ENCODE assay signal across 8 cellular contexts in genomic region chr1:32651461-32652073, GRCh38. TPM values are rescaled to one million over a fixed set of nuclear protein-coding genes. Genes with fewer than 3 reads are reported as not detected.
DNase-seq lines count a peak whose midpoint lies in the region; ATAC-seq, FAIRE-seq and TF ChIP-seq lines count a peak whose summit lies in the region.

No MANE protein-coding gene starts in this region.

- H3K4me1 Mint-ChIP-seq in stimulated activated naive CD8-positive, alpha-beta T cell treated with anti-CD3 and anti-CD28 coated beads, Interleukin-15, Interleukin-2, amounts not matched to agents 100 ng/mL and 50 ng/mL, for 24 hours (ENCODE audit: low read depth) = peaks cover 71% of the 10 kb centered on the region

- H3K36me3 Mint-ChIP-seq in stimulated activated naive CD8-positive, alpha-beta T cell treated with anti-CD3 and anti-CD28 coated beads, Interleukin-15, Interleukin-2, amounts not matched to agents 100 ng/mL and 50 ng/mL, for 24 hours (ENCODE audit: low read depth) = peaks cover 54% of the 10 kb centered on the region

- TF ChIP-seq POLR2A in lower leg skin (IDR thresholded peaks at IDR 0.05) = no peak

- H3K4me3 ChIP-seq in HUES64 (ENCODE audit: low read length) (peak overlapping the region; percentile 85), bronchial epithelial cell (ENCODE audit: low read depth, low read length) (peak overlapping the region; percentile 62), lower leg skin (ENCODE audit: low read depth, poor library complexity, severe bottlenecking) (peak overlapping the region; percentile 74), urinary bladder (ENCODE audit: low read depth, low read length) (peak overlapping the region; percentile 71)

- 2% methylated on average over 43 of the region's 43 CpGs for WGBS in HUES64
- WGBS in lower leg skin, 2 donors = 0% methylated on average over 37 to 43 of the region's 43 CpGs
- under 1% methylated on average over 43 of the region's 43 CpGs for WGBS in urinary bladder

- intact Hi-C loops in lower leg skin (cut with DNase I; ENCODE audit: low total_unique reads) = no loop called here

- H3K4me1 ChIP-seq in HUES64 (ENCODE audit: insufficient read depth, low read length) (peaks cover 15% of the 10 kb centered on the region), urinary bladder (ENCODE audit: insufficient read depth) (no peaks in the 10 kb centered on the region)

- H3K36me3 ChIP-seq in HUES64 (ENCODE audit: insufficient read depth, low read length) (peaks cover 51% of the 10 kb centered on the region), bronchial epithelial cell (ENCODE audit: control insufficient read depth, insufficient read depth, low read length) (peaks cover 5% of the 10 kb centered on the region), urinary bladder (ENCODE audit: insufficient read depth) (peaks cover 3% of the 10 kb centered on the region)

- H3K27me3 ChIP-seq in HUES64 (ENCODE audit: insufficient read depth, low read length) (no peaks in the 10 kb centered on the region), bronchial epithelial cell (ENCODE audit: control insufficient read depth, insufficient read depth, low read length) (no peaks in the 10 kb centered on the region)

- no peak for TF ChIP-seq CTCF in bronchial epithelial cell (IDR thresholded peaks at IDR 0.05; ENCODE audit: insufficient read depth, low read length, severe bottlenecking)
- TF ChIP-seq CTCF in lower leg skin (IDR thresholded peaks at IDR 0.05) = no peak

- H3K9me3 ChIP-seq in HUES64 (ENCODE audit: insufficient read depth, low read depth, low read length) = no peaks in the 10 kb centered on the region

- H3K4me3 Mint-ChIP-seq in stimulated activated naive CD8-positive, alpha-beta T cell treated with anti-CD3 and anti-CD28 coated beads, Interleukin-15, Interleukin-2, amounts not matched to agents 100 ng/mL and 50 ng/mL, for 24 hours = peak overlapping the region; percentile 99

- H3K27me3 Mint-ChIP-seq in stimulated activated naive CD8-positive, alpha-beta T cell treated with anti-CD3 and anti-CD28 coated beads, Interleukin-15, Interleukin-2, amounts not matched to agents 100 ng/mL and 50 ng/mL, for 24 hours = no peaks in the 10 kb centered on the region

- no peak for FAIRE-seq in bronchial epithelial cell (lab: Jason Lieb, UNC)

- H3K27ac ChIP-seq in HUES64 (ENCODE audit: low read depth, low read length) (peak overlapping the region; percentile 99), urinary bladder (ENCODE audit: low read depth) (peak overlapping the region; percentile 76)

- H3K9me3 Mint-ChIP-seq in stimulated activated naive CD8-positive, alpha-beta T cell treated with anti-CD3 and anti-CD28 coated beads, Interleukin-15, Interleukin-2, amounts not matched to agents 100 ng/mL and 50 ng/mL, for 24 hours = no peaks in the 10 kb centered on the region

- ATAC-seq in stimulated activated naive CD8-positive, alpha-beta T cell treated with anti-CD3 and anti-CD28 coated beads, Interleukin-15, Interleukin-2, amounts not matched to agents 100 U/mL and 50 U/mL, for 24 hours = no peak

- no peak for DNase-seq in stimulated activated naive CD8-positive, alpha-beta T cell treated with anti-CD3 and anti-CD28 coated beads, Interleukin-15, Interleukin-2, amounts not matched to agents 100 U/mL and 50 U/mL, for 24 hours
- no peak for DNase-seq in bronchial epithelial cell (ENCODE audit: low read depth)
- DNase-seq in lower leg skin (ENCODE audit: low spot score in 2 of 2) = peak in 1 of 2 donors; percentile 23
- no peak for DNase-seq in NCI-H187 treated with DMSO at 0.1 percent for 48 hours (lab: John Stamatoyannopoulos, UW)
- no peak for DNase-seq in DMS153 (lab: John Stamatoyannopoulos, UW)

- peak overlapping the region; percentile 100 for H3K27ac Mint-ChIP-seq in stimulated activated naive CD8-positive, alpha-beta T cell treated with anti-CD3 and anti-CD28 coated beads, Interleukin-15, Interleukin-2, amounts not matched to agents 100 ng/mL and 50 ng/mL, for 24 hours

- H3K9ac ChIP-seq in HUES64 (ENCODE audit: low read depth, low read length) = peak overlapping the region; percentile 99

RNA-seq across cellular contexts. Expression of gene RBBP4, which starts 0.6 kb away (rescaled TPM):
- 281 TPM for polyA plus RNA-seq in HUES64 (2013, experiment 1 of 2)
- 280 TPM for polyA plus RNA-seq in HUES64 (2013, experiment 2 of 2)
- total RNA-seq in bronchial epithelial cell (71.3 and 93.7 TPM in 2 replicates), lower leg skin (100 to 1,000 TPM in 3 of 4 donors, 10 to 100 TPM in 1; 97.8 to 104 (median 102) TPM), urinary bladder (151 TPM)
- 82.6 TPM for polyA plus RNA-seq in urinary bladder

RNA-seq across cellular contexts. Expression of gene ZBTB8OS, which starts 1.2 kb away (rescaled TPM):
- polyA plus RNA-seq in HUES64 (2013, experiment 1 of 2) = 52.1 TPM
- 57.6 TPM for polyA plus RNA-seq in HUES64 (2013, experiment 2 of 2)
- total RNA-seq in bronchial epithelial cell (36.6 and 74.9 TPM in 2 replicates), lower leg skin (10 to 100 TPM; 12.4 to 28.0 (median 18.8) TPM), urinary bladder (37.4 TPM)
- 33.9 TPM for polyA plus RNA-seq in urinary bladder

RNA-seq across cellular contexts. Expression of gene SYNC, which starts 51.0 kb away (rescaled TPM):
- polyA plus RNA-seq in HUES64 (2013, experiment 1 of 2) = 0.05 TPM
- not detected for polyA plus RNA-seq in HUES64 (2013, experiment 2 of 2)
- total RNA-seq in bronchial epithelial cell = 3.4 and 7.6 TPM in 2 replicates
- total RNA-seq in lower leg skin = 10 to 100 TPM in 1 of 4 donors, 1 to 10 TPM in 3; 2.8 to 16.9 (median 5.8) TPM
- total RNA-seq in urinary bladder = 22.4 TPM
- polyA plus RNA-seq in urinary bladder = 13.3 TPM
